16 cellular contexts compared by ENCODE assay signal in genomic region chrX:130788786-130789581, GRCh38.
"Had no signal": no experiment of that assay in that cellular context is flagged by ENCODE, and none has a peak within 500 bp of the region (broad histone marks: within the 10 kb centered on the region; RNA-seq: fewer than 3 reads in every experiment).

No MANE protein-coding gene starts in this region.

- H3K4me1 ChIP-seq: pancreas, sigmoid colon, upper lobe of right lung had no signal

- H3K4me3 Mint-ChIP-seq: activated naive CD4-positive, alpha-beta T cell treated with anti-CD3 and anti-CD28 coated beads for 36 hours; mesothelial cell of epicardium had no signal

- H3K4me3 ChIP-seq: lung, pancreas, sigmoid colon, thoracic aorta, upper lobe of right lung had no signal

- H3K36me3 Mint-ChIP-seq: mesothelial cell of epicardium had no signal

- H3K36me3 ChIP-seq: pancreas, sigmoid colon, thoracic aorta, upper lobe of right lung had no signal

- DNase-seq: activated CD4-positive, CD25-positive, alpha-beta regulatory T cell treated with anti-CD3 and anti-CD28 coated beads, Interleukin-2, amount 50 U/mL, for 72 hours; activated naive CD4-positive, alpha-beta T cell treated with anti-CD3 and anti-CD28 coated beads for 36 hours; caudate nucleus; cortex of kidney; effector CD4-positive, alpha-beta T cell; foreskin melanocyte; pancreas; sigmoid colon; stimulated activated CD4-positive, alpha-beta T cell treated with anti-CD3 and anti-CD28 coated beads, Interleukin-1b, Interleukin-23, amount 100 ng/mL, for 48 hours; T-helper 1 cell; upper lobe of right lung had no signal

- H3K9me3 Mint-ChIP-seq: activated naive CD4-positive, alpha-beta T cell treated with anti-CD3 and anti-CD28 coated beads for 36 hours; activated T-helper 2 cell treated with anti-CD3 and anti-CD28 coated beads, Interferon-gamma antibody, Interleukin-2, Interleukin-4, amounts not matched to agents 10 μg/mL and 5 μg/mL and 100 μg/mL, durations not matched to agents 14 hours and 24 hours and 36 hours had no signal

- H3K27me3 ChIP-seq: pancreas, sigmoid colon, upper lobe of right lung had no signal

- H3K27ac Mint-ChIP-seq: activated naive CD4-positive, alpha-beta T cell treated with anti-CD3 and anti-CD28 coated beads for 36 hours; activated T-helper 2 cell treated with anti-CD3 and anti-CD28 coated beads, Interferon-gamma antibody, Interleukin-2, Interleukin-4, amounts not matched to agents 10 μg/mL and 5 μg/mL and 100 μg/mL, durations not matched to agents 14 hours and 24 hours and 36 hours; mesothelial cell of epicardium had no signal

- FAIRE-seq: endothelial cell of umbilical vein, pancreas had no signal

- ATAC-seq: pancreas, upper lobe of right lung had no signal

- H3K9me3 ChIP-seq: pancreas, sigmoid colon, thoracic aorta, upper lobe of right lung had no signal

- H3K27ac ChIP-seq: pancreas, sigmoid colon, thoracic aorta, upper lobe of right lung had no signal
